16 cellular contexts compared by ENCODE assay signal in genomic region chr5:179439181-179439990, GRCh38.
"Had no signal": no experiment of that assay in that cellular context is flagged by ENCODE, and none has a peak within 500 bp of the region (broad histone marks: within the 10 kb centered on the region; RNA-seq: fewer than 3 reads in every experiment).

No MANE protein-coding gene starts in this region.

- H3K9me3 ChIP-seq: adrenal gland, gastroesophageal sphincter, mucosa of descending colon had no signal

- H3K4me1 ChIP-seq: gastroesophageal sphincter, parathyroid adenoma had no signal

- H3K4me1 Mint-ChIP-seq: activated CD8-positive, alpha-beta memory T cell treated with anti-CD3 and anti-CD28 coated beads, Interleukin-2, amount 10 ng/mL, durations not matched to agents 7 days and 5 days; activated naive CD4-positive, alpha-beta T cell treated with anti-CD3 and anti-CD28 coated beads, Interleukin-2, amount 10 ng/mL, durations not matched to agents 7 days and 5 days; naive thymus-derived CD4-positive, alpha-beta T cell had no signal

- ATAC-seq: activated CD8-positive, alpha-beta memory T cell treated with anti-CD3 and anti-CD28 coated beads, Interleukin-2, amount 10 ng/mL, durations not matched to agents 7 days and 5 days; gastroesophageal sphincter; mucosa of descending colon; naive thymus-derived CD4-positive, alpha-beta T cell had no signal

- H3K9ac ChIP-seq: parathyroid adenoma had no signal

- H3K27ac ChIP-seq: cardiac muscle cell, gastroesophageal sphincter, parathyroid adenoma had no signal

- H3K27me3 Mint-ChIP-seq: activated CD8-positive, alpha-beta memory T cell treated with anti-CD3 and anti-CD28 coated beads, Interleukin-2, amount 10 ng/mL, durations not matched to agents 7 days and 5 days; activated naive CD4-positive, alpha-beta T cell treated with anti-CD3 and anti-CD28 coated beads, Interleukin-2, amount 10 ng/mL, durations not matched to agents 7 days and 5 days; type B pancreatic cell had no signal

- H3K36me3 Mint-ChIP-seq: activated CD8-positive, alpha-beta memory T cell treated with anti-CD3 and anti-CD28 coated beads, Interleukin-2, amount 10 ng/mL, durations not matched to agents 7 days and 5 days; activated naive CD4-positive, alpha-beta T cell treated with anti-CD3 and anti-CD28 coated beads, Interleukin-2, amount 10 ng/mL, durations not matched to agents 7 days and 5 days; naive thymus-derived CD4-positive, alpha-beta T cell; type B pancreatic cell had no signal

- H3K9me3 Mint-ChIP-seq: activated T-helper 2 cell treated with anti-CD3 and anti-CD28 coated beads, Interferon-gamma antibody, Interleukin-2, Interleukin-4, amounts not matched to agents 10 μg/mL and 5 μg/mL and 100 μg/mL, durations not matched to agents 14 hours and 24 hours and 36 hours; type B pancreatic cell had no signal

- H3K36me3 ChIP-seq: adrenal gland, cardiac muscle cell, gastroesophageal sphincter had no signal

- DNase-seq: activated CD4-positive, alpha-beta T cell treated with anti-CD3 and anti-CD28 coated beads for 1 hour; activated CD4-positive, alpha-beta T cell treated with anti-CD3 and anti-CD28 coated beads, Interleukin-2, amount 50 U/mL, for 48 hours; activated CD8-positive, alpha-beta memory T cell treated with anti-CD3 and anti-CD28 coated beads, Interleukin-2, amount 10 ng/mL, durations not matched to agents 7 days and 5 days; activated naive CD4-positive, alpha-beta T cell treated with anti-CD3 and anti-CD28 coated beads, Interleukin-2, amount 10 ng/mL, durations not matched to agents 7 days and 5 days; activated T-cell treated with anti-CD3 and anti-CD28 coated beads, Interleukin-2, amount 50 U/mL, for 1 hour; adrenal gland; naive thymus-derived CD4-positive, alpha-beta T cell; stimulated activated CD4-positive, alpha-beta T cell treated with anti-CD3 and anti-CD28 coated beads, Interleukin-4, amount 100 ng/mL, for 1 hour; stimulated activated naive CD4-positive, alpha-beta T cell treated with Interleukin-2 at 50 U/mL for 16 hours; T1000 had no signal

- H3K27ac Mint-ChIP-seq: activated CD8-positive, alpha-beta memory T cell treated with anti-CD3 and anti-CD28 coated beads, Interleukin-2, amount 10 ng/mL, durations not matched to agents 7 days and 5 days; activated naive CD4-positive, alpha-beta T cell treated with anti-CD3 and anti-CD28 coated beads, Interleukin-2, amount 10 ng/mL, durations not matched to agents 7 days and 5 days; activated T-helper 2 cell treated with anti-CD3 and anti-CD28 coated beads, Interferon-gamma antibody, Interleukin-2, Interleukin-4, amounts not matched to agents 10 μg/mL and 5 μg/mL and 100 μg/mL, durations not matched to agents 14 hours and 24 hours and 36 hours; type B pancreatic cell had no signal

- H2AFZ ChIP-seq: parathyroid adenoma had no signal

- H3K4me3 ChIP-seq: adrenal gland, cardiac muscle cell, gastroesophageal sphincter, mucosa of descending colon had no signal

- H3K4me3 Mint-ChIP-seq: activated CD8-positive, alpha-beta memory T cell treated with anti-CD3 and anti-CD28 coated beads, Interleukin-2, amount 10 ng/mL, durations not matched to agents 7 days and 5 days; activated naive CD4-positive, alpha-beta T cell treated with anti-CD3 and anti-CD28 coated beads, Interleukin-2, amount 10 ng/mL, durations not matched to agents 7 days and 5 days; naive thymus-derived CD4-positive, alpha-beta T cell; type B pancreatic cell had no signal

- H3K27me3 ChIP-seq: adrenal gland, cardiac muscle cell had no signal
